In the genomic region with DNA sequence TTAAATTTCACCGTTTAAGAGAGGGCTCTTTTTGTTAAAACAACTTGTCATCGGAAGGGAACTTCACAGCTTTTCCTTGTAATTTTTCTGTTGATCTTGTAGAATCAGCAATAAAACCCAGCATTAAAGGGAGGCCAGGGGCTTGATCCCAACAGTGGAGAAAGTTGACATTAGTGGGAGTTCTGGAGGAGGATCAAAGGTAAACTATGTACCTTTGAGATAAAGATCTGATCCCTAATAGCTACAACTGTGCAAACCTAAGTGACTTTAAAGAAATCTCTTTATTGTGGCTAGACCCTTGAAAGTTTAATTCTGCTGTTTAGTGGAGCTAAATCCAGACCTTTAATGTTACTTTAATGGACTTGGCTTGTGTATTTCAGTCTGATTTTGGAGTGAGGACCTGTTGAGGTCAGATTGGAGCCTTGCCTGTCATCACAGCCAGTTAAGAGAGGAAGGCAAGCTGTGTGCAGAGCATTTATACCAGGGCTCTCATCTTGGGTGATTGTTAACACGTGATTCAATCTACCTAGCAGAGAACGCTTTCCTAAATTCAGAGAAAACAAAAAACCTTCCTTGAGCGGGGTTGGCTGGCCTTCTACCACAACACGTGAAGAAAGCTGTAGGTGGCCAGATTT, we compare ENCODE assay signal across 8 cellular contexts. TPM values are rescaled to one million over a fixed set of nuclear protein-coding genes. Genes with fewer than 3 reads are reported as not detected.
A peak's percentile ranks its signal among the peaks of the same experiment; 100 is the strongest.
DNase-seq lines count a peak whose midpoint lies in the region; ATAC-seq and TF ChIP-seq lines count a peak whose summit lies in the region.

No MANE protein-coding gene starts in this region.

- H2AK5ac ChIP-seq in mesendoderm (ENCODE audit: low read length): no peak overlapping the region

- H3K36me3 ChIP-seq in ES-I3 (ENCODE audit: insufficient read depth, low read length) (no peaks in the 10 kb centered on the region), neutrophil (no peaks in the 10 kb centered on the region), mesendoderm (ENCODE audit: control insufficient read depth, insufficient read depth, low read length) (no peaks in the 10 kb centered on the region)

- peak; percentile 38 for DNase-seq in NAMALWA (ENCODE audit: low spot score)
- peak; percentile 34 for DNase-seq in central memory CD4-positive, alpha-beta T cell
- no peak for DNase-seq in mesendoderm
- no peak for DNase-seq in EL
- no peak for DNase-seq in T1000 (lab: John Stamatoyannopoulos, UW)

- no peak overlapping the region for H4K5ac ChIP-seq in mesendoderm (ENCODE audit: low read length)

- no peak overlapping the region for H2BK5ac ChIP-seq in mesendoderm (ENCODE audit: low read length)

- no peak for ATAC-seq in HG02642 (IDR thresholded peaks at IDR 0.05; ENCODE audit: poor library complexity, unreplicated experiment)

- H3K56ac ChIP-seq in mesendoderm (ENCODE audit: low read length): no peak overlapping the region

- H3K27ac ChIP-seq in neutrophil (peak overlapping the region; percentile 97), mesendoderm (ENCODE audit: low read depth, low read length) (no peak overlapping the region)

- H3K27me3 ChIP-seq in neutrophil (no peaks in the 10 kb centered on the region), mesendoderm (ENCODE audit: insufficient read depth, low read length, poor library complexity) (peaks cover 3% of the 10 kb centered on the region)

- H2BK15ac ChIP-seq in mesendoderm (replicated peaks; ENCODE audit: low read depth): no peak overlapping the region

- no peak overlapping the region for H3K4ac ChIP-seq in mesendoderm (ENCODE audit: low read depth, low read length)

- H3K23ac ChIP-seq in mesendoderm (ENCODE audit: low read length): no peak overlapping the region

- no CpG with 5 or more reads among the region's 6 CpGs for WGBS in mesendoderm (ENCODE audit: extremely low coverage, insufficient coverage, low lambda C conversion rate)

- no peak overlapping the region for H4K8ac ChIP-seq in mesendoderm (ENCODE audit: low read depth, low read length)

- H3K4me2 ChIP-seq in mesendoderm (ENCODE audit: low read length): no peak overlapping the region

- no peak overlapping the region for H3K18ac ChIP-seq in mesendoderm (ENCODE audit: low read length)

- H3K4me3 ChIP-seq in neutrophil (ENCODE audit: low read depth in 1 of 2, low read length in 1 of 2): peak overlapping the region; percentile 74 to 81
- no peak overlapping the region for H3K4me3 ChIP-seq in mesendoderm (ENCODE audit: low read length)

- no peak for TF ChIP-seq CTCF in neutrophil (IDR thresholded peaks at IDR 0.05)

- H3K4me1 ChIP-seq in ES-I3 (ENCODE audit: insufficient read depth, low read length) (peaks cover 39% of the 10 kb centered on the region), neutrophil (ENCODE audit: control insufficient read depth in 1 of 2, insufficient read depth in 1 of 2, low read depth in 1 of 2, low read length in 1 of 2) (peaks cover 41 to 53% of the 10 kb centered on the region in 2 experiments), mesendoderm (ENCODE audit: control insufficient read depth, low read depth, low read length) (no peaks in the 10 kb centered on the region)

- no peak overlapping the region for H2BK120ac ChIP-seq in mesendoderm (ENCODE audit: low read depth, low read length)

- no peaks in the 10 kb centered on the region for H3K79me1 ChIP-seq in mesendoderm (ENCODE audit: low read length)

- H3K9me3 ChIP-seq in ES-I3 (ENCODE audit: control insufficient read depth, insufficient read depth, low read length): no peaks in the 10 kb centered on the region; the same call in 1 of the 2 replicates
- no peaks in the 10 kb centered on the region for H3K9me3 ChIP-seq in neutrophil

- no peaks in the 10 kb centered on the region for H3K79me2 ChIP-seq in mesendoderm (ENCODE audit: control insufficient read depth, insufficient read depth, low read length)

- H3K9ac ChIP-seq in ES-I3 (ENCODE audit: low read depth, low read length) (peak overlapping the region; percentile 96; the same call in 1 of the 2 replicates), mesendoderm (ENCODE audit: low read length) (no peak overlapping the region)

RNA-seq across cellular contexts. Expression of a gene that starts 1.7 kb away (rescaled TPM):
- 1.7 TPM for polyA plus RNA-seq in mesendoderm (2013, experiment 1 of 2)
- 1.5 TPM for polyA plus RNA-seq in mesendoderm (2013, experiment 2 of 2)

Comparison
In these comparisons a context has a peak if more than half of its experiments do, and no peak if none do; other contexts are left out.
1. DNase-seq: peak in NAMALWA (single experiment) and central memory CD4-positive, alpha-beta T cell (single experiment); none in mesendoderm (single experiment), EL (single experiment) and T1000 (single experiment).